Comparison of ENCODE assay signal across 8 cellular contexts in the genomic region with DNA sequence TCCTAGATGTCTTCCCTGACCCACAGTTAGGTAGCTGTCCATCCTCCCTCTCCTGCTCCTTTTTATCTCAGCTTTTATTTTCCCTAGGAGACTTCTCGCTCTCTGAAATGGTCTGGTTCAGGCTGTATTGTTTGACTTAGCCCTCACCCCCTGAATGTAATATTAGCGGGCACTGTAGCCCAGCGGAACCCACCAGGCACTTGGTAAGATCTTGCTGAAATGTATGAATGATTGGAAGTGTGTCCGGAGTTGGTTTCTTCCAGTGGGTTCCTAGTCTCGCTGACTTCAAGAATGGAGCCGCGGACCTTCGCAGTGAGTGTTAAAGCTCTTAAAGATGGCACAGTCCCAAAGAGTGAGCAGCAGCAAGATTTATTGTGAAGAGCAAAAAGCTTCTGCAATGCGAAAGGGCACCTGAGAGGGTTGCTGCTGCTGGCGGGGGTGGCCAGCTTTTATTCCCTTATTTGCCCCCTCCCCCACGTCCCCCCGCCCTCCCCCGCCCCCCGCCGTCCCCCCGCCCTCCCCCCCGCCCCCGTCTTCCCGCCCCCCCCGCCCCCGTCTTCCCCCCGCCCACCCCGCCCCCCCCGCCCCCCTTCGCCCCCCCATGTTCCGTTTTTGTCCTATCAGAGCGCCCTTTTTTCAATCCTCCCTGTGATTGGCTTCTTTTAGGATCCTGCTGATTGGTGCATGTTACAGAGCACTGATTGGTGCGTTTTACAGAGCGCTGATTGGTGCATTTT. TPM values are rescaled to one million over a fixed set of nuclear protein-coding genes. Genes with fewer than 3 reads are reported as not detected.
A peak's percentile ranks its signal among the peaks of the same experiment; 100 is the strongest.
DNase-seq lines count a peak whose midpoint lies in the region; ATAC-seq, FAIRE-seq and TF ChIP-seq lines count a peak whose summit lies in the region.

No MANE protein-coding gene starts in this region.

- H3K9ac ChIP-seq in Karpas-422 (ENCODE audit: low read length) (peak overlapping the region; percentile 88), K562 (ENCODE audit: insufficient read depth in 1 of 2, low read depth in 2 of 2, low read length in 2 of 2) (peak overlapping the region; percentile 83 to 98)

- H3K79me2 ChIP-seq in Karpas-422 (ENCODE audit: low read length): peaks cover 30% of the 10 kb centered on the region
- H3K79me2 ChIP-seq in K562 (ENCODE audit: control insufficient read depth, insufficient read depth, low read length): peaks cover 21% of the 10 kb centered on the region

- TF ChIP-seq POLR2A in K562 (conservative IDR thresholded peaks at IDR 0.05) (no peak), right lobe of liver (IDR thresholded peaks at IDR 0.05) (no peak), upper lobe of left lung (IDR thresholded peaks at IDR 0.05) (no peak)

- H3K9me3 ChIP-seq in Karpas-422 (ENCODE audit: low read length) (no peaks in the 10 kb centered on the region; the same call in 1 of the 2 replicates), K562 (replicated peaks; ENCODE audit: control insufficient read depth, insufficient read depth, low read depth, low read length) (no peaks in the 10 kb centered on the region), right lobe of liver (no peaks in the 10 kb centered on the region), upper lobe of left lung (no peaks in the 10 kb centered on the region)

- no peak for TF ChIP-seq EP300 in K562 (IDR thresholded peaks at IDR 0.05; ENCODE audit: low read length)
- TF ChIP-seq EP300 in upper lobe of left lung (IDR thresholded peaks at IDR 0.05): no peak

- no peaks in the 10 kb centered on the region for H3K9me2 ChIP-seq in Karpas-422 (replicated peaks; ENCODE audit: insufficient read depth, low read length)

- H3K27me3 ChIP-seq in Karpas-422 (ENCODE audit: low read length): no peaks in the 10 kb centered on the region
- no peaks in the 10 kb centered on the region for H3K27me3 ChIP-seq in K562 (ENCODE audit: control insufficient read depth in 2 of 2, insufficient read depth in 2 of 2, low read length in 2 of 2)
- H3K27me3 ChIP-seq in right lobe of liver: no peaks in the 10 kb centered on the region
- H3K27me3 ChIP-seq in upper lobe of left lung: no peaks in the 10 kb centered on the region

- intact Hi-C loops in K562 (cut with micrococcal nuclease) (no loop called here), right lobe of liver (cut with DNase I) (no loop called here)

- CTCF ChIA-PET in K562 (lab: Yijun Ruan, JAX; ENCODE audit: low intra/inter-chr PET ratio): no interaction called here

- TSS peak; percentile 43 for BruUV-seq in K562 (replicated peaks; lab: Mats Ljungman, UMichigan)

- ATAC-seq in K562: peak; percentile 88
- no peak for ATAC-seq in right lobe of liver
- ATAC-seq in upper lobe of left lung (ENCODE audit: low FRiP score in 2 of 2): peak; percentile 48 to 61
- ATAC-seq in HG03025 (IDR thresholded peaks at IDR 0.05; ENCODE audit: low FRiP score, unreplicated experiment): no peak

- FAIRE-seq in K562 (lab: Jason Lieb, UNC): peak; percentile 93

- no peak overlapping the region for H3K27ac ChIP-seq in Karpas-422 (ENCODE audit: low read length)
- H3K27ac ChIP-seq in K562 (ENCODE audit: extremely low read depth, low read depth, low read length): peak overlapping the region; percentile 87
- H3K27ac ChIP-seq in right lobe of liver: peak overlapping the region; percentile 59 to 85 (median 83)
- peak overlapping the region; percentile 87 to 92 (median 90) for H3K27ac ChIP-seq in upper lobe of left lung

- DNase-seq in NCI-H146 (lab: John Stamatoyannopoulos, UW): peak; percentile 86
- DNase-seq in NCI-H146 treated with DMSO at 0.1 percent for 48 hours (lab: John Stamatoyannopoulos, UW; ENCODE audit: unreplicated experiment): no peak
- no peak for DNase-seq in Karpas-422
- DNase-seq in K562 (ENCODE audit: extremely low read depth in 1 of 4, low spot score in 3 of 4): peak; percentile 21 to 73 (median 40)
- no peak for DNase-seq in right lobe of liver
- DNase-seq in upper lobe of left lung: no peak
- no peak for DNase-seq in NCI-H2107 treated with DMSO at 0.1 percent for 48 hours (lab: John Stamatoyannopoulos, UW; ENCODE audit: unreplicated experiment)

- H2AFZ ChIP-seq in Karpas-422 (ENCODE audit: low read length) (peak overlapping the region; percentile 88; the same call in 1 of the 2 replicates), K562 (ENCODE audit: low read depth, low read length) (peak overlapping the region; percentile 97)

- POLR2A ChIA-PET in K562 (lab: Yijun Ruan, JAX): interaction anchor here (0.5 to 1.2 kb wide), 4 partner anchors 8 to 751 kb away, joined by 3 to 5 read pairs (median 4); a partner anchor contains a TSS

- H3K9me1 ChIP-seq in K562 (ENCODE audit: control insufficient read depth, insufficient read depth, low read length): no peaks in the 10 kb centered on the region

- 67% methylated on average over 6 of the region's 29 CpGs for WGBS in K562 (ENCODE audit: insufficient coverage, low coverage, missing lambda C conversion rate)
- WGBS in right lobe of liver (ENCODE audit: insufficient coverage, low coverage, low lambda C conversion rate, missing lambda C conversion rate): 39% methylated on average over 17 of the region's 29 CpGs
- WGBS in upper lobe of left lung, 2 donors: 49 to 84% methylated on average over 11 to 17 of the region's 29 CpGs

- in situ Hi-C loops in K562 (cut with MboI): no loop called here

- H3K4me2 ChIP-seq in Karpas-422 (ENCODE audit: low read depth, low read length, poor library complexity, severe bottlenecking): peak overlapping the region; percentile 72
- H3K4me2 ChIP-seq in K562 (ENCODE audit: insufficient read depth, low read length): peak overlapping the region; percentile 82

- TF ChIP-seq CTCF in K562 (IDR thresholded peaks at IDR 0.05 in 2 of 3, conservative IDR thresholded peaks at IDR 0.05 in 1 of 3; ENCODE audit: insufficient read depth in 2 of 3, low read depth in 1 of 3, low read length in 3 of 3) (no peak), right lobe of liver (IDR thresholded peaks at IDR 0.05) (no peak), upper lobe of left lung (IDR thresholded peaks at IDR 0.05) (no peak)

- peaks cover 22% of the 10 kb centered on the region for H3K36me3 ChIP-seq in Karpas-422 (ENCODE audit: insufficient read depth, low read length)
- peaks cover 22% of the 10 kb centered on the region; the same call in 2 of the 3 replicates for H3K36me3 ChIP-seq in K562 (ENCODE audit: control insufficient read depth, insufficient read depth, low read length)
- no peaks in the 10 kb centered on the region for H3K36me3 ChIP-seq in right lobe of liver
- H3K36me3 ChIP-seq in upper lobe of left lung: peaks cover 0 to 3% (median 0%) of the 10 kb centered on the region in 4 donors

- no peak for TF ChIP-seq RAD21 in K562 (CRISPR knock-in tag; conservative IDR thresholded peaks at IDR 0.05 in 1 of 2, IDR thresholded peaks at IDR 0.05 in 1 of 2)

- H3K4me1 ChIP-seq in Karpas-422 (ENCODE audit: low read length): peaks cover 14% of the 10 kb centered on the region
- H3K4me1 ChIP-seq in K562 (replicated peaks in 1 of 2; ENCODE audit: control insufficient read depth in 2 of 2, insufficient read depth in 2 of 2, low read length in 2 of 2): peaks cover 2 to 6% of the 10 kb centered on the region in 2 experiments; a peak in 3 of 5 replicates
- peaks cover 0 to 22% (median 7%) of the 10 kb centered on the region in 4 donors for H3K4me1 ChIP-seq in right lobe of liver
- H3K4me1 ChIP-seq in upper lobe of left lung: peaks cover 7 to 21% (median 10%) of the 10 kb centered on the region in 4 donors

- H4K20me1 ChIP-seq in Karpas-422 (ENCODE audit: insufficient read depth, low read depth, low read length): no peaks in the 10 kb centered on the region
- H4K20me1 ChIP-seq in K562 (replicated peaks; ENCODE audit: control insufficient read depth, insufficient read depth, low read length): no peaks in the 10 kb centered on the region

- H3K4me3 ChIP-seq in Karpas-422 (ENCODE audit: low read length): peak overlapping the region; percentile 74
- peak overlapping the region; percentile 82 for H3K4me3 ChIP-seq in K562
- peak overlapping the region; percentile 72 to 99 (median 85) for H3K4me3 ChIP-seq in right lobe of liver
- peak overlapping the region; percentile 90 to 99 (median 92) for H3K4me3 ChIP-seq in upper lobe of left lung

RNA-seq across cellular contexts. Expression of a gene that starts 0.7 kb away (rescaled TPM):
- 10.1 and 18.2 TPM in 2 replicates for total RNA-seq in Karpas-422 (2014; rRNA removed; shearing (Covaris generic); ENCODE audit: low replicate concordance)
- total RNA-seq in K562 (2011; cell fraction: chromatin; rRNA removed; ENCODE audit: low replicate concordance): 13.5 and 23.2 TPM in 2 replicates
- 18.2 and 23.6 TPM in 2 replicates for total RNA-seq in K562 (2011; cell fraction: nucleolus; rRNA removed)
- 9.9 and 12.0 TPM in 2 replicates for total RNA-seq in K562 (2011; cell fraction: nucleoplasm; rRNA removed)
- total RNA-seq in K562 (2014; rRNA removed): 11.1 and 13.6 TPM in 2 replicates
- total RNA-seq in K562 (2014; rRNA removed; fragmentation: Illumina TruSeq; extraction: Trizol): 1.3 and 2.0 TPM in 2 replicates
- total RNA-seq in K562 (2015; rRNA removed; fragmentation: Illumina TruSeq; extraction: Trizol): 5.0 and 5.2 TPM in 2 replicates
- total RNA-seq in K562 (2021): 11.8 and 14.9 TPM in 2 replicates
- polyA plus RNA-seq in K562 (2011; rRNA removed): 7.7 and 10.5 TPM in 2 replicates
- 6.6 and 20.6 TPM in 2 replicates for polyA plus RNA-seq in K562 (2011; cell fraction: cytosol; rRNA removed)
- 12.8 and 19.8 TPM in 2 replicates for polyA plus RNA-seq in K562 (2011; cell fraction: nucleus; rRNA removed)
- polyA plus RNA-seq in K562 (2012): 11.5 and 19.8 TPM in 2 replicates
- 9.2 and 11.8 TPM in 2 replicates for polyA plus RNA-seq in K562 (2014; fragmentation: Illumina TruSeq; extraction: Trizol)
- polyA plus RNA-seq in K562 (2014; fragmentation: Nextera tagmentation; extraction: Ambion mirVana): under 1 TPM; 0.35 to 0.52 TPM
- polyA plus RNA-seq in K562 (2014; rRNA removed): 8.6 and 11.6 TPM in 2 replicates
- polyA minus RNA-seq in K562 (2011; rRNA and poly(A)+ RNA removed): 6.0 and 7.0 TPM in 2 replicates
- polyA minus RNA-seq in K562 (2011; cell fraction: cytosol; rRNA and poly(A)+ RNA removed): 8.6 and 15.6 TPM in 2 replicates
- polyA minus RNA-seq in K562 (2011; cell fraction: nucleus; rRNA and poly(A)+ RNA removed): 19.1 and 22.1 TPM in 2 replicates
- 10 to 100 TPM; 10.1 to 24.0 (median 13.4) TPM for total RNA-seq in right lobe of liver
- total RNA-seq in upper lobe of left lung: 10 to 100 TPM; 14.9 to 38.8 (median 17.9) TPM

RNA-seq across cellular contexts. Expression of a gene that starts 29.0 kb away (rescaled TPM):
- 110 and 128 TPM in 2 replicates for total RNA-seq in Karpas-422 (2014; rRNA removed; shearing (Covaris generic); ENCODE audit: low replicate concordance)
- total RNA-seq in K562 (2011; cell fraction: chromatin; rRNA removed; ENCODE audit: low replicate concordance): 55.5 and 61.2 TPM in 2 replicates
- total RNA-seq in K562 (2011; cell fraction: nucleolus; rRNA removed): 45.7 and 51.0 TPM in 2 replicates
- 45.6 and 47.1 TPM in 2 replicates for total RNA-seq in K562 (2011; cell fraction: nucleoplasm; rRNA removed)
- total RNA-seq in K562 (2014; rRNA removed) (140 and 148 TPM in 2 replicates), K562 (2014; rRNA removed; fragmentation: Illumina TruSeq; extraction: Trizol) (117 and 119 TPM in 2 replicates), K562 (2015; rRNA removed; fragmentation: Illumina TruSeq; extraction: Trizol) (131 TPM in 2 replicates), K562 (2021) (106 and 110 TPM in 2 replicates), right lobe of liver (10 to 100 TPM in 5 of 6 experiments, 1 to 10 TPM in 1; 8.6 to 20.3 (median 12.9) TPM), upper lobe of left lung (10 to 100 TPM; 16.0 to 26.9 (median 21.8) TPM)
- polyA plus RNA-seq in K562 (2011; rRNA removed) (69.8 and 94.4 TPM in 2 replicates), K562 (2014; fragmentation: Illumina TruSeq; extraction: Trizol) (140 and 147 TPM in 2 replicates), K562 (2014; fragmentation: Nextera tagmentation; extraction: Ambion mirVana) (10 to 100 TPM; 20.7 to 40.2 TPM), K562 (2014; rRNA removed) (103 and 113 TPM in 2 replicates)
- polyA plus RNA-seq in K562 (2011; cell fraction: cytosol; rRNA removed): 80.6 and 98.7 TPM in 2 replicates
- polyA plus RNA-seq in K562 (2011; cell fraction: nucleus; rRNA removed): 36.0 and 40.8 TPM in 2 replicates
- 77.9 and 122 TPM in 2 replicates for polyA plus RNA-seq in K562 (2012)
- 63.4 and 91.2 TPM in 2 replicates for polyA minus RNA-seq in K562 (2011; rRNA and poly(A)+ RNA removed)
- 42.4 and 64.1 TPM in 2 replicates for polyA minus RNA-seq in K562 (2011; cell fraction: cytosol; rRNA and poly(A)+ RNA removed)
- polyA minus RNA-seq in K562 (2011; cell fraction: nucleus; rRNA and poly(A)+ RNA removed): 28.1 and 32.5 TPM in 2 replicates

Comparison
In these comparisons a context has a peak if more than half of its experiments do, and no peak if none do; other contexts are left out.
1. DNase-seq: peak in NCI-H146 (single experiment) and K562 (4 of 4); none in NCI-H146 treated with DMSO at 0.1 percent for 48 hours (single experiment), Karpas-422 (single experiment), right lobe of liver (0 of 3), upper lobe of left lung (0 of 2) and NCI-H2107 treated with DMSO at 0.1 percent for 48 hours (single experiment).
2. ATAC-seq: peak in K562 (single experiment) and upper lobe of left lung (2 of 2); none in right lobe of liver (0 of 4) and HG03025 (single experiment).
3. Peak in every context shown above with its lines, with median percentiles within 50 percentile points of each other: H3K4me3 ChIP-seq.